Comparison of ENCODE assay signal across 23 cellular contexts in the genomic region with DNA sequence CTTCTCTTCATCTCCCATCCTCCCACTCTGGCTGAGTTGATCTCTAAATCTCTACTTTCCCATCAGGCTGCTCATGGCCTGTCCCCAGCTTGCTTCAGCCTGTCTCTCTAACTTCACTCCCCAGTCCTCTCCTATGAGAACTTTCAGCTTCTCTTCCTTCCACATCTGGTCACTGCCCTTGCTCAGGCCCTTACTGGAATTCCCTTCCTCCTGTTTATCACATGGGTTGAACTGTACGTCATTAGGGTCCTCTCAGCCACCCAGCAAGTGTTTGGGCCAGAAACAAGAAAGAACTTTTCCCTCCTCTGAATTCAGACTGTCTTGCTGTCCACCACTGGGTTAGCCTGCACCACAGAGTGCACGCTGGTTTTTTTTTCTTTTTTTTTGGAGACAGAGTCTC. TPM values are rescaled to one million over a fixed set of nuclear protein-coding genes. Genes with fewer than 3 reads are reported as not detected.
A peak's percentile ranks its signal among the peaks of the same experiment; 100 is the strongest.
DNase-seq lines count a peak whose midpoint lies in the region; ATAC-seq, FAIRE-seq and TF ChIP-seq lines count a peak whose summit lies in the region.
"Had no signal": no experiment of that assay in that cellular context is flagged by ENCODE, and none has a peak within 500 bp of the region (broad histone marks: within the 10 kb centered on the region; RNA-seq: fewer than 3 reads in every experiment).

No MANE protein-coding gene starts in this region.

- H3K4me2 ChIP-seq in HepG2 (ENCODE audit: low read depth, low read length), result no peak overlapping the region

- H3K9me3 Mint-ChIP-seq in dendritic cell treated with granulocyte-macrophage colony-stimulating factor and Interleukin-4, amounts not matched to agents 40 ng/mL and 50 ng/mL, for 4 days, result no peaks in the 10 kb centered on the region
- H3K9me3 Mint-ChIP-seq in nephron progenitor cell, result no peaks in the 10 kb centered on the region
- H3K9me3 Mint-ChIP-seq: activated naive CD4-positive, alpha-beta T cell treated with anti-CD3 and anti-CD28 coated beads, Interleukin-2, amount 10 ng/mL, durations not matched to agents 7 days and 5 days had no signal

- in situ Hi-C loops in HepG2 (cut with HindIII; ENCODE audit: extremely low pct_ligation_motif_present, low pct_unique_long_range_greater_than_20kb), result no loop called here

- no peak for DNase-seq in HepG2 (ENCODE audit: low spot score)
- no peak for DNase-seq in right lobe of liver
- DNase-seq in nephron progenitor cell, result no peak
- DNase-seq in HuH-7.5 (ENCODE audit: low spot score), result no peak
- no peak for DNase-seq in lower lobe of right lung
- no peak for DNase-seq in NK-92 (lab: John Stamatoyannopoulos, UW; ENCODE audit: unreplicated experiment)
- DNase-seq: ACHN; activated CD4-positive, alpha-beta T cell treated with anti-CD3 and anti-CD28 coated beads for 36 hours; activated naive CD4-positive, alpha-beta T cell treated with anti-CD3 and anti-CD28 coated beads, Interleukin-2, amount 10 ng/mL, durations not matched to agents 7 days and 5 days; cerebellar nuclear complex; DMS 273 treated with DMSO at 0.1 percent for 48 hours; effector CD8-positive, alpha-beta T cell; glutamatergic neuron; NCI-H1105 treated with DMSO at 0.1 percent for 48 hours; NCI-H510A treated with DMSO at 0.1 percent for 48 hours; substantia nigra had no signal

- no TSS peak for BruUV-seq in HepG2 (replicated peaks; lab: Mats Ljungman, UMichigan)

- TF ChIP-seq RAD21 in HepG2 (CRISPR knock-in tag; IDR thresholded peaks at IDR 0.05), result no peak

- H3K36me3 Mint-ChIP-seq in dendritic cell treated with granulocyte-macrophage colony-stimulating factor and Interleukin-4, amounts not matched to agents 40 ng/mL and 50 ng/mL, for 4 days (ENCODE audit: low read depth), result peaks cover 86% of the 10 kb centered on the region
- peaks cover 27% of the 10 kb centered on the region for H3K36me3 Mint-ChIP-seq in nephron progenitor cell (ENCODE audit: low read depth)

- H3K27me3 ChIP-seq in HepG2 (ENCODE audit: control insufficient read depth in 1 of 2, insufficient read depth in 2 of 2, low read length in 2 of 2), result no peaks in the 10 kb centered on the region; a peak in 1 of 5 replicates
- H3K27me3 ChIP-seq in right lobe of liver, result no peaks in the 10 kb centered on the region
- no peaks in the 10 kb centered on the region for H3K27me3 ChIP-seq in lower lobe of right lung (ENCODE audit: low read depth)
- H3K27me3 ChIP-seq: ascending aorta; BLaER1 treated with 17β-estradiol and CSF1 and Interleukin-3, amounts not matched to agents 10 nM and 100 nM had no signal

- H3K4me3 ChIP-seq in HepG2 (replicated peaks in 1 of 3; ENCODE audit: insufficient read depth in 1 of 3, low read depth in 2 of 3, low read length in 3 of 3), result no peak overlapping the region
- no peak overlapping the region for H3K4me3 ChIP-seq in right lobe of liver
- H3K4me3 ChIP-seq in lower lobe of right lung, result no peak overlapping the region
- H3K4me3 ChIP-seq: ascending aorta; BLaER1 treated with 17β-estradiol and CSF1 and Interleukin-3, amounts not matched to agents 10 nM and 100 nM had no signal

- H3K4me1 ChIP-seq in HepG2 (ENCODE audit: insufficient read depth, low read length) (peaks cover 43% of the 10 kb centered on the region), right lobe of liver (peaks cover 0 to 22% (median 11%) of the 10 kb centered on the region in 4 donors), lower lobe of right lung (peaks cover 27% of the 10 kb centered on the region)

- WGBS in HepG2 (ENCODE audit: low lambda C conversion rate), result 95% methylated on average over 2 of the region's 2 CpGs
- 78% methylated on average over 2 of the region's 2 CpGs for WGBS in right lobe of liver (ENCODE audit: insufficient coverage, low coverage, low lambda C conversion rate, missing lambda C conversion rate)

- H3K4me3 Mint-ChIP-seq in dendritic cell treated with granulocyte-macrophage colony-stimulating factor and Interleukin-4, amounts not matched to agents 40 ng/mL and 50 ng/mL, for 4 days, result no peak overlapping the region
- H3K4me3 Mint-ChIP-seq in nephron progenitor cell, result no peak overlapping the region
- H3K4me3 Mint-ChIP-seq: activated CD4-positive, alpha-beta T cell treated with anti-CD3 and anti-CD28 coated beads for 36 hours; activated naive CD4-positive, alpha-beta T cell treated with anti-CD3 and anti-CD28 coated beads, Interleukin-2, amount 10 ng/mL, durations not matched to agents 7 days and 5 days had no signal

- POLR2A ChIA-PET in HepG2 (lab: Yijun Ruan, JAX), result no interaction called here

- H3K27ac ChIP-seq in HepG2 (ENCODE audit: extremely low read length, insufficient read depth, low read length) (peak overlapping the region; percentile 56), right lobe of liver (no peak overlapping the region), lower lobe of right lung (no peak overlapping the region)
- H3K27ac ChIP-seq: ascending aorta; BLaER1 treated with 17β-estradiol and CSF1 and Interleukin-3, amounts not matched to agents 10 nM and 100 nM had no signal

- TF ChIP-seq CTCF in HepG2 (CRISPR knock-in tag; IDR thresholded peaks at IDR 0.05), result no peak
- no peak for TF ChIP-seq CTCF in right lobe of liver (IDR thresholded peaks at IDR 0.05)
- TF ChIP-seq CTCF in nephron progenitor cell (IDR thresholded peaks at IDR 0.05), result no peak
- TF ChIP-seq CTCF in lower lobe of right lung (IDR thresholded peaks at IDR 0.05), result no peak

- H3K27ac Mint-ChIP-seq in dendritic cell treated with granulocyte-macrophage colony-stimulating factor and Interleukin-4, amounts not matched to agents 40 ng/mL and 50 ng/mL, for 4 days, result peak overlapping the region; percentile 5
- H3K27ac Mint-ChIP-seq in nephron progenitor cell, result peak overlapping the region; percentile 18
- H3K27ac Mint-ChIP-seq: activated CD4-positive, alpha-beta T cell treated with anti-CD3 and anti-CD28 coated beads for 36 hours; activated naive CD4-positive, alpha-beta T cell treated with anti-CD3 and anti-CD28 coated beads, Interleukin-2, amount 10 ng/mL, durations not matched to agents 7 days and 5 days had no signal

- no peak for ATAC-seq in HepG2
- ATAC-seq in right lobe of liver, result no peak
- ATAC-seq in GM19351 (IDR thresholded peaks at IDR 0.05; ENCODE audit: unreplicated experiment), result no peak
- ATAC-seq in lower lobe of right lung, result no peak
- ATAC-seq: activated CD4-positive, alpha-beta T cell treated with anti-CD3 and anti-CD28 coated beads for 36 hours; HCT116 had no signal

- H3K9me3 ChIP-seq in HepG2 (ENCODE audit: low read length) (no peaks in the 10 kb centered on the region), right lobe of liver (no peaks in the 10 kb centered on the region), lower lobe of right lung (no peaks in the 10 kb centered on the region)
- H3K9me3 ChIP-seq: ascending aorta; BLaER1 treated with 17β-estradiol and CSF1 and Interleukin-3, amounts not matched to agents 10 nM and 100 nM had no signal

- intact Hi-C loops in HepG2 (cut with micrococcal nuclease; ENCODE audit: unreplicated experiment), result loop anchor here (1.0 kb wide), 1 partner anchor 9 kb away; no protein-coding TSS in a partner anchor
- intact Hi-C loops in right lobe of liver (cut with DNase I), result no loop called here
- intact Hi-C loops in dendritic cell treated with granulocyte-macrophage colony-stimulating factor and Interleukin-4, amounts not matched to agents 40 ng/mL and 50 ng/mL, for 4 days (cut with micrococcal nuclease), result loop anchor here (10.0 kb wide), 1 partner anchor 399 kb away; a partner anchor contains a TSS
- intact Hi-C loops in lower lobe of right lung (cut with DNase I), result no loop called here

- TF ChIP-seq EP300 in HepG2 (IDR thresholded peaks at IDR 0.05; ENCODE audit: low read depth in 2 of 2, low read length in 2 of 2), result no peak
- TF ChIP-seq EP300 in HepG2 (CRISPR knock-in tag; IDR thresholded peaks at IDR 0.05; ENCODE audit: borderline replicate concordance), result no peak

- no peak overlapping the region for H3K9ac ChIP-seq in HepG2 (ENCODE audit: insufficient read depth, low read depth, low read length)
- H3K9ac ChIP-seq: BLaER1 treated with 17β-estradiol and CSF1 and Interleukin-3, amounts not matched to agents 10 nM and 100 nM had no signal

- H2AFZ ChIP-seq in HepG2 (ENCODE audit: low read length), result no peak overlapping the region

- TF ChIP-seq POLR2A in HepG2 (IDR thresholded peaks at IDR 0.05; ENCODE audit: insufficient read depth in 1 of 2, low read depth in 2 of 2, low read length in 2 of 2) (no peak), right lobe of liver (IDR thresholded peaks at IDR 0.05) (no peak)

- no peaks in the 10 kb centered on the region for H3K27me3 Mint-ChIP-seq in dendritic cell treated with granulocyte-macrophage colony-stimulating factor and Interleukin-4, amounts not matched to agents 40 ng/mL and 50 ng/mL, for 4 days
- H3K27me3 Mint-ChIP-seq in nephron progenitor cell (ENCODE audit: low read depth, poor library complexity), result no peaks in the 10 kb centered on the region
- H3K27me3 Mint-ChIP-seq: activated CD4-positive, alpha-beta T cell treated with anti-CD3 and anti-CD28 coated beads for 36 hours; activated naive CD4-positive, alpha-beta T cell treated with anti-CD3 and anti-CD28 coated beads, Interleukin-2, amount 10 ng/mL, durations not matched to agents 7 days and 5 days had no signal

- peaks cover 71% of the 10 kb centered on the region for H3K79me2 ChIP-seq in HepG2 (ENCODE audit: insufficient read depth, low read length)

- H3K4me1 Mint-ChIP-seq in dendritic cell treated with granulocyte-macrophage colony-stimulating factor and Interleukin-4, amounts not matched to agents 40 ng/mL and 50 ng/mL, for 4 days (ENCODE audit: low read depth), result peaks cover 43% of the 10 kb centered on the region
- peaks cover 32% of the 10 kb centered on the region for H3K4me1 Mint-ChIP-seq in nephron progenitor cell

- no peak for FAIRE-seq in HepG2 (lab: Jason Lieb, UNC)
- FAIRE-seq: small intestine, TTC549 had no signal

- peaks cover 20% of the 10 kb centered on the region for H4K20me1 ChIP-seq in HepG2 (ENCODE audit: insufficient read depth, low read length)

- CTCF ChIA-PET in HepG2 (lab: Yijun Ruan, JAX; ENCODE audit: low intra/inter-chr PET ratio, low total read pairs), result no interaction called here

- H3K36me3 ChIP-seq in HepG2 (replicated peaks in 1 of 2; ENCODE audit: control insufficient read depth in 1 of 2, insufficient read depth in 2 of 2, low read length in 2 of 2) (peaks cover 4 to 15% of the 10 kb centered on the region in 2 experiments; a peak in 2 of 5 replicates), right lobe of liver (no peaks in the 10 kb centered on the region), lower lobe of right lung (peaks cover 31% of the 10 kb centered on the region)

RNA-seq across cellular contexts. Expression of a gene that starts 5.0 kb away (rescaled TPM):
- total RNA-seq in HepG2 (2016; rRNA removed; fragmentation: Illumina TruSeq; extraction: Trizol) (3.7 and 13.2 TPM in 2 replicates), right lobe of liver (10 to 100 TPM; 14.9 to 25.8 (median 16.9) TPM), lower lobe of right lung (40.4 TPM)
- total RNA-seq in HepG2 (2016; cell fraction: cytosol; rRNA removed; fragmentation: Illumina TruSeq; extraction: Trizol; ENCODE audit: low read depth), result 1.3 and 3.2 TPM in 2 replicates
- 4.7 and 9.4 TPM in 2 replicates for total RNA-seq in HepG2 (2016; cell fraction: insoluble cytoplasmic fraction; rRNA removed; fragmentation: Illumina TruSeq; extraction: Trizol)
- total RNA-seq in HepG2 (2016; cell fraction: membrane; rRNA removed; fragmentation: Illumina TruSeq; extraction: Trizol), result 3.7 and 4.3 TPM in 2 replicates
- 12.0 and 16.8 TPM in 2 replicates for total RNA-seq in HepG2 (2016; cell fraction: nucleus; rRNA removed; fragmentation: Illumina TruSeq; extraction: Trizol)
- polyA plus RNA-seq in HepG2 (2011; rRNA removed), result 2.3 and 3.2 TPM in 2 replicates
- polyA plus RNA-seq in HepG2 (2011; cell fraction: cytosol; rRNA removed), result 0.62 and 0.71 TPM in 2 replicates
- polyA plus RNA-seq in HepG2 (2011; cell fraction: nucleus; rRNA removed), result 24.4 and 28.9 TPM in 2 replicates
- polyA plus RNA-seq in HepG2 (2012), result 13.7 and 19.4 TPM in 2 replicates
- polyA plus RNA-seq in HepG2 (2016; cell fraction: cytosol; fragmentation: Illumina TruSeq; extraction: Trizol; ENCODE audit: low read depth), result 1.3 and 1.5 TPM in 2 replicates
- 6.7 and 10.8 TPM in 2 replicates for polyA plus RNA-seq in HepG2 (2016; cell fraction: insoluble cytoplasmic fraction; fragmentation: Illumina TruSeq; extraction: Trizol; ENCODE audit: low read depth)
- 2.6 and 3.1 TPM in 2 replicates for polyA plus RNA-seq in HepG2 (2016; cell fraction: membrane; fragmentation: Illumina TruSeq; extraction: Trizol; ENCODE audit: low read depth)
- 27.3 and 29.1 TPM in 2 replicates for polyA plus RNA-seq in HepG2 (2016; cell fraction: nucleus; fragmentation: Illumina TruSeq; extraction: Trizol; ENCODE audit: insufficient read depth, low read depth)
- polyA minus RNA-seq in HepG2 (2011; rRNA and poly(A)+ RNA removed; ENCODE audit: low replicate concordance), result 14.1 and 14.5 TPM in 2 replicates
- polyA minus RNA-seq in HepG2 (2011; cell fraction: cytosol; rRNA and poly(A)+ RNA removed), result 8.0 and 8.9 TPM in 2 replicates
- polyA minus RNA-seq in HepG2 (2011; cell fraction: nucleus; rRNA and poly(A)+ RNA removed), result 18.3 and 19.1 TPM in 2 replicates

Comparison
In these comparisons a context has a peak if more than half of its experiments do, and no peak if none do; other contexts are left out.
1. intact Hi-C loops: an anchor here in HepG2 (1.0 kb wide) and dendritic cell treated with granulocyte-macrophage colony-stimulating factor and Interleukin-4, amounts not matched to agents 40 ng/mL and 50 ng/mL, for 4 days (10.0 kb wide); none called in right lobe of liver and lower lobe of right lung.